In genomic region chr5:73114029-73114688, GRCh38 we compare ENCODE assay signal across 21 cellular contexts. TPM values are rescaled to one million over a fixed set of nuclear protein-coding genes. Genes with fewer than 3 reads are reported as not detected.
DNase-seq lines count a peak whose midpoint lies in the region; ATAC-seq and TF ChIP-seq lines count a peak whose summit lies in the region.
"Had no signal": no experiment of that assay in that cellular context is flagged by ENCODE, and none has a peak within 500 bp of the region (broad histone marks: within the 10 kb centered on the region; RNA-seq: fewer than 3 reads in every experiment).

No MANE protein-coding gene starts in this region.

- no peak for ATAC-seq in naive thymus-derived CD4-positive, alpha-beta T cell
- ATAC-seq: GM23338, HCT116 had no signal

- H3K9me3 Mint-ChIP-seq in Calu3 (ENCODE audit: low read depth, unreplicated experiment) (peaks cover 9% of the 10 kb centered on the region), osteocyte (ENCODE audit: unreplicated experiment) (peaks cover 9% of the 10 kb centered on the region), glutamatergic neuron (ENCODE audit: unreplicated experiment) (peaks cover 5% of the 10 kb centered on the region)
- peaks cover 0 to 8% (median 0%) of the 10 kb centered on the region in 11 donors for H3K9me3 Mint-ChIP-seq in naive thymus-derived CD4-positive, alpha-beta T cell
- H3K9me3 Mint-ChIP-seq: GM23338, HFFc6 had no signal

- H3K27ac ChIP-seq in brain microvascular endothelial cell: peak overlapping the region; percentile 93
- no peak overlapping the region for H3K27ac ChIP-seq in naive thymus-derived CD4-positive, alpha-beta T cell (ENCODE audit: low read depth, low read length)
- H3K27ac ChIP-seq: 22Rv1, C4-2B had no signal

- H3K4me1 Mint-ChIP-seq in Calu3 (ENCODE audit: low read depth, unreplicated experiment) (peaks cover 70% of the 10 kb centered on the region), osteocyte (ENCODE audit: unreplicated experiment) (peaks cover 51% of the 10 kb centered on the region), glutamatergic neuron (ENCODE audit: low read depth, unreplicated experiment) (peaks cover 3% of the 10 kb centered on the region)
- H3K4me1 Mint-ChIP-seq in naive thymus-derived CD4-positive, alpha-beta T cell: peaks cover 0 to 1% (median 0%) of the 10 kb centered on the region in 7 donors

- no TSS peak for BruUV-seq in Calu3 (replicated peaks; lab: Mats Ljungman, UMichigan)

- TF ChIP-seq CTCF in Calu3 (IDR thresholded peaks at IDR 0.05; ENCODE audit: unreplicated experiment) (no peak), brain microvascular endothelial cell (IDR thresholded peaks at IDR 0.05; ENCODE audit: low read depth, low read length, missing control alignments) (no peak), osteocyte (IDR thresholded peaks at IDR 0.05) (no peak), glutamatergic neuron (IDR thresholded peaks at IDR 0.05; ENCODE audit: partially characterized antibody, unreplicated experiment) (no peak)

- peak; percentile 12 for DNase-seq in NCI-H1105 treated with DMSO at 0.1 percent for 48 hours (lab: John Stamatoyannopoulos, UW)
- DNase-seq in NCI-H1105 (lab: John Stamatoyannopoulos, UW): no peak
- peak; percentile 42 for DNase-seq in Calu3
- no peak for DNase-seq in brain microvascular endothelial cell
- DNase-seq in osteocyte (ENCODE audit: extremely low spot score, unreplicated experiment): peak; percentile 51
- DNase-seq in cerebellar cortex (ENCODE audit: low spot score): no peak
- DNase-seq in naive thymus-derived CD4-positive, alpha-beta T cell: no peak
- DNase-seq in glutamatergic neuron: no peak
- DNase-seq: AML-193; Caco-2; CD4-positive, alpha-beta T cell; DMS79; GDM1; HFFc6 had no signal

- intact Hi-C loops in Calu3 (cut with micrococcal nuclease; ENCODE audit: unreplicated experiment): loop anchor here (10.0 kb wide), 1 partner anchor 181 kb away; no protein-coding TSS in a partner anchor
- intact Hi-C loops in naive thymus-derived CD4-positive, alpha-beta T cell (cut with micrococcal nuclease): no loop called here

- H3K27me3 Mint-ChIP-seq in Calu3 (ENCODE audit: unreplicated experiment) (no peaks in the 10 kb centered on the region), osteocyte (ENCODE audit: unreplicated experiment) (no peaks in the 10 kb centered on the region), glutamatergic neuron (ENCODE audit: unreplicated experiment) (peaks cover 5% of the 10 kb centered on the region)
- H3K27me3 Mint-ChIP-seq in naive thymus-derived CD4-positive, alpha-beta T cell: peaks cover 60 to 73% (median 66%) of the 10 kb centered on the region in 5 donors

- POLR2A ChIA-PET in naive thymus-derived CD4-positive, alpha-beta T cell (lab: Charles Lee): no interaction called here

- in situ Hi-C loops in brain microvascular endothelial cell (cut with HindIII; ENCODE audit: low pct_ligation_motif_present, low sequenced_read_pairs): no loop called here

- no peaks in the 10 kb centered on the region for H3K27me3 ChIP-seq in brain microvascular endothelial cell (replicated peaks)
- no peaks in the 10 kb centered on the region for H3K27me3 ChIP-seq in naive thymus-derived CD4-positive, alpha-beta T cell (ENCODE audit: control insufficient read depth in 2 of 2, insufficient read depth in 2 of 2, low read length in 2 of 2)

- H3K4me3 ChIP-seq in brain microvascular endothelial cell (ENCODE audit: low read depth, low read length): no peak overlapping the region
- H3K4me3 ChIP-seq in naive thymus-derived CD4-positive, alpha-beta T cell (ENCODE audit: low read length): no peak overlapping the region
- H3K4me3 ChIP-seq: A549, GM23338 had no signal

- H3K27ac Mint-ChIP-seq in Calu3 (ENCODE audit: unreplicated experiment) (peak overlapping the region; percentile 21), osteocyte (ENCODE audit: unreplicated experiment) (peak overlapping the region; percentile 17), glutamatergic neuron (ENCODE audit: unreplicated experiment) (no peak overlapping the region)
- H3K27ac Mint-ChIP-seq in naive thymus-derived CD4-positive, alpha-beta T cell: no peak overlapping the region
- H3K27ac Mint-ChIP-seq: CD4-positive, alpha-beta T cell; GM23338 had no signal

- peaks cover 9% of the 10 kb centered on the region for H3K36me3 Mint-ChIP-seq in Calu3 (ENCODE audit: insufficient read depth, unreplicated experiment)
- peaks cover 6% of the 10 kb centered on the region for H3K36me3 Mint-ChIP-seq in osteocyte (ENCODE audit: unreplicated experiment)
- H3K36me3 Mint-ChIP-seq in naive thymus-derived CD4-positive, alpha-beta T cell: peaks cover 0 to 4% (median 0%) of the 10 kb centered on the region in 5 donors
- H3K36me3 Mint-ChIP-seq in glutamatergic neuron (ENCODE audit: unreplicated experiment): peaks cover 15% of the 10 kb centered on the region

- no peaks in the 10 kb centered on the region for H3K4me1 ChIP-seq in naive thymus-derived CD4-positive, alpha-beta T cell (ENCODE audit: control insufficient read depth in 2 of 2, insufficient read depth in 2 of 2, low read length in 2 of 2)

- no peaks in the 10 kb centered on the region for H3K36me3 ChIP-seq in brain microvascular endothelial cell (replicated peaks)
- no peaks in the 10 kb centered on the region for H3K36me3 ChIP-seq in naive thymus-derived CD4-positive, alpha-beta T cell (ENCODE audit: control insufficient read depth in 2 of 3, insufficient read depth in 3 of 3, low read length in 3 of 3)

- CTCF ChIA-PET in Calu3 (lab: Charles Lee): interaction anchor here (0.6 to 1.9 kb wide), 5 partner anchors 12 to 971 kb away, joined by 3 to 6 read pairs (median 4); no protein-coding TSS in a partner anchor
- CTCF ChIA-PET in naive thymus-derived CD4-positive, alpha-beta T cell (lab: Charles Lee): no interaction called here

- H3K9me3 ChIP-seq in naive thymus-derived CD4-positive, alpha-beta T cell (ENCODE audit: control insufficient read depth in 2 of 3, low read length in 3 of 3): no peaks in the 10 kb centered on the region
- H3K9me3 ChIP-seq: A549, Caco-2 had no signal

- H3K4me3 Mint-ChIP-seq in Calu3 (ENCODE audit: low read depth, unreplicated experiment): no peak overlapping the region
- no peak overlapping the region for H3K4me3 Mint-ChIP-seq in osteocyte (ENCODE audit: unreplicated experiment)
- no peak overlapping the region for H3K4me3 Mint-ChIP-seq in naive thymus-derived CD4-positive, alpha-beta T cell
- H3K4me3 Mint-ChIP-seq in glutamatergic neuron (ENCODE audit: unreplicated experiment): no peak overlapping the region
- H3K4me3 Mint-ChIP-seq: CD4-positive, alpha-beta T cell; GM23338 had no signal

RNA-seq across cellular contexts. Expression of gene TMEM171, which starts 6.2 kb away (rescaled TPM):
- total RNA-seq in Calu3 (2022): 18.4 and 20.8 TPM in 2 replicates
- 31.8 and 38.1 TPM in 2 replicates for total RNA-seq in osteocyte
- under 1 TPM in 1 of 5 experiments, not detected in 4; 0.39 TPM for total RNA-seq in naive thymus-derived CD4-positive, alpha-beta T cell
- not detected for polyA plus RNA-seq in naive thymus-derived CD4-positive, alpha-beta T cell
- 1.1 TPM for total RNA-seq in glutamatergic neuron (ENCODE audit: unreplicated experiment)
- total RNA-seq: CD4-positive, alpha-beta T cell had no signal

RNA-seq across cellular contexts. Expression of gene TMEM174, which starts 58.8 kb away (rescaled TPM):
- total RNA-seq in Calu3 (2022) (not detected in 2 replicates), osteocyte (not detected in 2 replicates), glutamatergic neuron (ENCODE audit: unreplicated experiment) (not detected)
- not detected for total RNA-seq in naive thymus-derived CD4-positive, alpha-beta T cell
- polyA plus RNA-seq in naive thymus-derived CD4-positive, alpha-beta T cell: not detected
- total RNA-seq: Caco-2; CD4-positive, alpha-beta T cell; Daoy; GM23338; HFFc6 had no signal
- polyA plus RNA-seq: A549, BJ, GM23338 had no signal

Comparison
In these comparisons a context has a peak if more than half of its experiments do, and no peak if none do; other contexts are left out.
1. DNase-seq: peak in NCI-H1105 treated with DMSO at 0.1 percent for 48 hours (single experiment), Calu3 (single experiment) and osteocyte (single experiment); none in NCI-H1105 (single experiment), brain microvascular endothelial cell (single experiment), cerebellar cortex (single experiment), naive thymus-derived CD4-positive, alpha-beta T cell (0 of 9) and glutamatergic neuron (single experiment).
2. H3K27ac Mint-ChIP-seq: peak in Calu3 (single experiment) and osteocyte (single experiment); none in naive thymus-derived CD4-positive, alpha-beta T cell (0 of 9) and glutamatergic neuron (single experiment).